ENCODE assay signal across 23 cellular contexts in the genomic region with DNA sequence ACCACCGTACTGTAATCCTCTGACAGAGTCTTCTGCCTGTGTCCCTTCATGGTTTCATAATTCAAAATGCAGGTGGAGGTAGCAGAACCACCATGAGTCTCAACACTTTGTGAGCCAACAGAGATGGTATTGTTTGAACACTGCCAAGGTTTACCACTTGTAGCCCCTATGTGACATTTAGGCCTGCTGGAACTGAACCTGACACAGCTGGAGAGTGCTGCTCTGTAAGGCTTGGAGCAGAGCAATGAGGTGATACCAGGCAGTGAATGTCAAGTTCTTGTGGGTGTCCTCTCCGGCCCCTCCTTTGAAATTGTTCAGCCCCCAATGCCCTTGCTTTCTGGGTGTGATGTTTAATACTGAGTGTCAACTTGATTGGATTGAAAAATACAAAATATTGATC.
"Had no signal": no experiment of that assay in that cellular context is flagged by ENCODE, and none has a peak within 500 bp of the region (broad histone marks: within the 10 kb centered on the region; RNA-seq: fewer than 3 reads in every experiment).

No MANE protein-coding gene starts in this region.

- H3K4me1 Mint-ChIP-seq: mesothelial cell of epicardium, naive B cell, neural crest cell had no signal

- H3K36me3 Mint-ChIP-seq: naive B cell; natural killer cell treated with Interleukin-12 subunit alpha and Interleukin-12 subunit beta and Interleukin-15 and Interleukin-18, amount 100 ng/mL, for 72 hours had no signal

- ATAC-seq: foreskin keratinocyte, gastroesophageal sphincter, heart left ventricle, left lung, mucosa of descending colon, pancreas, sciatic nerve, upper lobe of right lung had no signal

- H3K27me3 Mint-ChIP-seq: naive B cell; natural killer cell treated with Interleukin-12 subunit alpha and Interleukin-12 subunit beta and Interleukin-15 and Interleukin-18, amount 100 ng/mL, for 72 hours had no signal

- DNase-seq: dermis blood vessel endothelial cell; effector memory CD4-positive, alpha-beta T cell; foreskin keratinocyte; heart left ventricle; kidney; left lung; mesenchymal stem cell; mucosa of descending colon; naive B cell; pancreas; stimulated activated CD4-positive, alpha-beta T cell treated with anti-CD3 and anti-CD28 coated beads, Interleukin-12 subunit alpha, Interleukin-12 subunit beta, amount 100 ng/mL, for 4 hours; stimulated activated CD4-positive, alpha-beta T cell treated with anti-CD3 and anti-CD28 coated beads, Interleukin-1b, Interleukin-23, amount 100 ng/mL, for 48 hours; stimulated activated CD4-positive, alpha-beta T cell treated with anti-CD3 and anti-CD28 coated beads, Interleukin-4, amount 100 ng/mL, for 1 hour; stimulated activated CD8-positive, alpha-beta memory T cell treated with anti-CD3 and anti-CD28 coated beads, Interleukin-4, amount 100 ng/mL, for 48 hours; stimulated activated naive CD4-positive, alpha-beta T cell treated with Interleukin-2 at 50 U/mL for 16 hours; transverse colon; upper lobe of right lung; uterus had no signal

- H3K27ac Mint-ChIP-seq: mesothelial cell of epicardium; naive B cell; natural killer cell treated with Interleukin-12 subunit alpha and Interleukin-12 subunit beta and Interleukin-15 and Interleukin-18, amount 100 ng/mL, for 72 hours had no signal

- H3K4me3 Mint-ChIP-seq: mesothelial cell of epicardium; naive B cell; natural killer cell treated with Interleukin-12 subunit alpha and Interleukin-12 subunit beta and Interleukin-15 and Interleukin-18, amount 100 ng/mL, for 72 hours; neural crest cell had no signal
